Comparison of ENCODE assay signal across 13 cellular contexts in genomic region chr17:9900744-9901143, GRCh38. TPM values are rescaled to one million over a fixed set of nuclear protein-coding genes. Genes with fewer than 3 reads are reported as not detected.
DNase-seq lines count a peak whose midpoint lies in the region; TF ChIP-seq lines count a peak whose summit lies in the region.
"Had no signal": no experiment of that assay in that cellular context is flagged by ENCODE, and none has a peak within 500 bp of the region (broad histone marks: within the 10 kb centered on the region; RNA-seq: fewer than 3 reads in every experiment).

No MANE protein-coding gene starts in this region.

- H3K27ac Mint-ChIP-seq in mesothelial cell of epicardium = peak overlapping the region; percentile 27

- H3K27me3 Mint-ChIP-seq in mesothelial cell of epicardium (ENCODE audit: low read depth) = peaks cover 6% of the 10 kb centered on the region

- no peaks in the 10 kb centered on the region for H3K36me3 Mint-ChIP-seq in mesothelial cell of epicardium

- no peak overlapping the region for H3K4me3 Mint-ChIP-seq in mesothelial cell of epicardium

- H3K27ac ChIP-seq in vagina = peak overlapping the region; percentile 53
- H3K27ac ChIP-seq: psoas muscle had no signal

- no peak overlapping the region for H3K4me3 ChIP-seq in vagina
- H3K4me3 ChIP-seq: psoas muscle had no signal

- no peaks in the 10 kb centered on the region for H3K36me3 ChIP-seq in vagina

- intact Hi-C loops in vagina (cut with DNase I) = loop anchor here (1.0 kb wide), 1 partner anchor 24 kb away; no protein-coding TSS in a partner anchor

- H3K4me1 Mint-ChIP-seq in mesothelial cell of epicardium = peaks cover 15% of the 10 kb centered on the region

- H3K27me3 ChIP-seq in vagina = no peaks in the 10 kb centered on the region

- TF ChIP-seq CTCF in mesothelial cell of epicardium (IDR thresholded peaks at IDR 0.05; ENCODE audit: unreplicated experiment) (no peak), vagina (IDR thresholded peaks at IDR 0.05) (no peak)

- H3K9me3 ChIP-seq in vagina = no peaks in the 10 kb centered on the region
- H3K9me3 ChIP-seq: psoas muscle had no signal

- peak; percentile 16 for DNase-seq in HK-2 (ENCODE audit: unreplicated experiment)
- DNase-seq in astrocyte of the hippocampus (ENCODE audit: low read depth, low spot score) = peak; percentile 72
- DNase-seq in mesothelial cell of epicardium (ENCODE audit: low spot score in 2 of 2, unreplicated experiment in 2 of 2) = no peak
- DNase-seq in vagina (ENCODE audit: extremely low spot score in 2 of 2) = no peak
- no peak for DNase-seq in NCI-H748 treated with DMSO at 0.1 percent for 48 hours (lab: John Stamatoyannopoulos, UW)
- DNase-seq in NCI-H446 treated with DMSO at 0.1 percent for 48 hours (lab: John Stamatoyannopoulos, UW) = no peak
- DNase-seq in DMS79 (lab: John Stamatoyannopoulos, UW) = no peak
- DNase-seq: mesendoderm, NCI-H1105, NCI-H510A, psoas muscle had no signal

- no peak for TF ChIP-seq POLR2A in vagina (IDR thresholded peaks at IDR 0.05)

- H3K4me1 ChIP-seq in vagina = peaks cover 27% of the 10 kb centered on the region
- H3K4me1 ChIP-seq: psoas muscle had no signal

- no peaks in the 10 kb centered on the region for H3K9me3 Mint-ChIP-seq in mesothelial cell of epicardium

RNA-seq across cellular contexts. Expression of gene RCVRN, which starts 4.3 kb away (rescaled TPM):
- 1.2 to 1.8 TPM (median 1.3 TPM) in 3 replicates for total RNA-seq in mesothelial cell of epicardium
- 0.49 TPM for total RNA-seq in vagina
- total RNA-seq: H1, psoas muscle, Right ventricle myocardium inferior had no signal

Comparison
In these comparisons a context has a peak if more than half of its experiments do, and no peak if none do; other contexts are left out.
1. DNase-seq: peak in HK-2 (single experiment) and astrocyte of the hippocampus (single experiment); none in mesothelial cell of epicardium (0 of 2), vagina (0 of 2), NCI-H748 treated with DMSO at 0.1 percent for 48 hours (single experiment), NCI-H446 treated with DMSO at 0.1 percent for 48 hours (single experiment) and DMS79 (single experiment).